In genomic region chr13:98506343-98507059, GRCh38 we compare ENCODE assay signal across 10 cellular contexts.
DNase-seq lines count a peak whose midpoint lies in the region; ATAC-seq and TF ChIP-seq lines count a peak whose summit lies in the region.
"Had no signal": no experiment of that assay in that cellular context is flagged by ENCODE, and none has a peak within 500 bp of the region (broad histone marks: within the 10 kb centered on the region; RNA-seq: fewer than 3 reads in every experiment).

No MANE protein-coding gene starts in this region.

- peaks cover 30% of the 10 kb centered on the region for H3K4me1 ChIP-seq in mesodermal cell (ENCODE audit: control insufficient read depth, insufficient read depth, low read length, poor library complexity, severe bottlenecking)
- H3K4me1 ChIP-seq in tibial artery = peaks cover 13 to 89% (median 67%) of the 10 kb centered on the region in 4 donors

- H3K27me3 ChIP-seq in tibial artery = no peaks in the 10 kb centered on the region
- H3K27me3 ChIP-seq: dorsolateral prefrontal cortex had no signal

- H3K4me1 Mint-ChIP-seq in activated T-cell treated with anti-CD3 and anti-CD28 coated beads, Interleukin-2, amount 50 U/mL, for 24 hours (ENCODE audit: low read depth) = peaks cover 96% of the 10 kb centered on the region
- H3K4me1 Mint-ChIP-seq in activated T-cell treated with anti-CD3 and anti-CD28 coated beads, Interleukin-2, amount 50 U/mL, for 4 hours (ENCODE audit: low read depth) = peaks cover 96% of the 10 kb centered on the region

- peaks cover 80% of the 10 kb centered on the region for H3K36me3 Mint-ChIP-seq in activated T-cell treated with anti-CD3 and anti-CD28 coated beads, Interleukin-2, amount 50 U/mL, for 24 hours (ENCODE audit: low read depth)
- H3K36me3 Mint-ChIP-seq in activated T-cell treated with anti-CD3 and anti-CD28 coated beads, Interleukin-2, amount 50 U/mL, for 4 hours (ENCODE audit: insufficient read depth) = peaks cover 34% of the 10 kb centered on the region

- no peaks in the 10 kb centered on the region for H3K9me3 ChIP-seq in mesodermal cell (ENCODE audit: control insufficient read depth, low read length)
- H3K9me3 ChIP-seq in tibial artery = no peaks in the 10 kb centered on the region

- H3K27ac Mint-ChIP-seq in activated T-cell treated with anti-CD3 and anti-CD28 coated beads, Interleukin-2, amount 50 U/mL, for 24 hours = peak overlapping the region; percentile 64

- peaks cover 2% of the 10 kb centered on the region for H3K9me3 Mint-ChIP-seq in activated T-cell treated with anti-CD3 and anti-CD28 coated beads, Interleukin-2, amount 50 U/mL, for 24 hours
- H3K9me3 Mint-ChIP-seq in activated T-cell treated with anti-CD3 and anti-CD28 coated beads, Interleukin-2, amount 50 U/mL, for 4 hours = no peaks in the 10 kb centered on the region

- TF ChIP-seq CTCF in coronary artery (IDR thresholded peaks at IDR 0.05) = no peak
- no peak for TF ChIP-seq CTCF in tibial artery (IDR thresholded peaks at IDR 0.05)

- H3K4me3 Mint-ChIP-seq in activated T-cell treated with anti-CD3 and anti-CD28 coated beads, Interleukin-2, amount 50 U/mL, for 24 hours = no peak overlapping the region
- no peak overlapping the region for H3K4me3 Mint-ChIP-seq in activated T-cell treated with anti-CD3 and anti-CD28 coated beads, Interleukin-2, amount 50 U/mL, for 4 hours

- H3K36me3 ChIP-seq in mesodermal cell (ENCODE audit: control insufficient read depth, insufficient read depth, low read length) = peaks cover 25% of the 10 kb centered on the region
- H3K36me3 ChIP-seq in tibial artery = no peaks in the 10 kb centered on the region

- no peak for ATAC-seq in activated T-cell treated with anti-CD3 and anti-CD28 coated beads, Interleukin-2, amount 50 U/mL, for 4 hours
- no peak for ATAC-seq in GM21576 (IDR thresholded peaks at IDR 0.05; ENCODE audit: unreplicated experiment)

- no peaks in the 10 kb centered on the region for H3K27me3 Mint-ChIP-seq in activated T-cell treated with anti-CD3 and anti-CD28 coated beads, Interleukin-2, amount 50 U/mL, for 24 hours
- H3K27me3 Mint-ChIP-seq in activated T-cell treated with anti-CD3 and anti-CD28 coated beads, Interleukin-2, amount 50 U/mL, for 4 hours (ENCODE audit: low read depth) = no peaks in the 10 kb centered on the region

- intact Hi-C loops in tibial artery (cut with DNase I; ENCODE audit: low total_unique reads) = no loop called here

- DNase-seq in activated T-cell treated with anti-CD3 and anti-CD28 coated beads, Interleukin-2, amount 50 U/mL, for 24 hours = no peak
- no peak for DNase-seq in activated T-cell treated with anti-CD3 and anti-CD28 coated beads, Interleukin-2, amount 50 U/mL, for 4 hours
- DNase-seq in coronary artery (ENCODE audit: low spot score) (no peak), tibial artery (no peak)
- no peak for DNase-seq in effector CD8-positive, alpha-beta T cell (lab: John Stamatoyannopoulos, UW)
- no peak for DNase-seq in stimulated activated CD4-positive, alpha-beta T cell treated with anti-CD3 and anti-CD28 coated beads, Interleukin-15, amount 100 ng/mL, for 24 hours
- DNase-seq: activated gamma-delta T cell treated with Interleukin-2 at 50 U/mL for 16 hours had no signal

- H3K4me3 ChIP-seq in coronary artery = no peak overlapping the region
- no peak overlapping the region for H3K4me3 ChIP-seq in mesodermal cell (ENCODE audit: extremely low read depth, insufficient read depth, low read length, poor library complexity, severe bottlenecking)
- H3K4me3 ChIP-seq in tibial artery = no peak overlapping the region
- H3K4me3 ChIP-seq: dorsolateral prefrontal cortex had no signal

- WGBS in mesodermal cell (ENCODE audit: insufficient coverage in 2 of 2), 2 experiments = 81 to 90% methylated on average over 17 to 20 of the region's 24 CpGs

- peak overlapping the region; percentile 40 to 67 for H3K27ac ChIP-seq in coronary artery
- peak overlapping the region; percentile 65 for H3K27ac ChIP-seq in mesodermal cell (ENCODE audit: low read depth, low read length, severe bottlenecking)
- peak overlapping the region; percentile 66 to 81 for H3K27ac ChIP-seq in tibial artery
